In the genomic region with DNA sequence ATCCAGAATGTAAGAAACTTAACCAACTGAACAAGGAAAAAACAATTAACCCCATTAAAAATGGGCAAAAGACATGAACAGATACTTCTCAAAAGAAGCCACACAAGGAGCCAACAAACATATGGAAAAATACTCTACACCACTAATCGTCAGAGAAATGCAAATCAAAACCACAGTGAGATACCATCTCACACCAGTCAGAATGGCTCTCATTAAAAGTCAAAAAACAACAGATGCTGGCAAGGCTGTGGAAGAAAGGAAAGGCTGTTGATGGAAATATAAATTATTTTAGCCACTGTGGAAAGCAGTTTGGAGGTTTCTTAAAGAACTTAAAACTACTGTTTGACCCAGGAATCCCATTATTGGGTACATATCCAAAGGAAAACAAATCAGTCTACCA, we compare ENCODE assay signal across 23 cellular contexts.
"Had no signal": no experiment of that assay in that cellular context is flagged by ENCODE, and none has a peak within 500 bp of the region (broad histone marks: within the 10 kb centered on the region; RNA-seq: fewer than 3 reads in every experiment).

No MANE protein-coding gene starts in this region.

- DNase-seq: dermis blood vessel endothelial cell; effector memory CD4-positive, alpha-beta T cell; esophagus squamous epithelium; foreskin melanocyte; glutamatergic neuron; heart right ventricle; hippocampal formation; left cardiac atrium; left lung; mammary epithelial cell; mesendoderm; midbrain; naive thymus-derived CD4-positive, alpha-beta T cell; nephron progenitor cell; nucleus accumbens; stimulated activated CD4-positive, alpha-beta T cell treated with anti-CD3 and anti-CD28 coated beads, Interleukin-2, amount 100 ng/mL, for 24 hours; stimulated activated CD4-positive, alpha-beta T cell treated with anti-CD3 and anti-CD28 coated beads, Interleukin-4, amount 100 ng/mL, for 24 hours; stimulated activated naive CD4-positive, alpha-beta T cell treated with Interleukin-2 at 50 U/mL for 16 hours; stomach; thyroid gland; trophoblast cell had no signal

- ATAC-seq: heart right ventricle; left cardiac atrium; left lung; naive thymus-derived CD4-positive, alpha-beta T cell; sciatic nerve; stimulated activated effector memory CD8-positive, alpha-beta T cell treated with anti-CD3 and anti-CD28 coated beads, Interleukin-12 subunit alpha, Interleukin-12 subunit beta, amount 100 ng/mL, for 72 hours had no signal
